Comparison of ENCODE assay signal across 12 cellular contexts in the genomic region with DNA sequence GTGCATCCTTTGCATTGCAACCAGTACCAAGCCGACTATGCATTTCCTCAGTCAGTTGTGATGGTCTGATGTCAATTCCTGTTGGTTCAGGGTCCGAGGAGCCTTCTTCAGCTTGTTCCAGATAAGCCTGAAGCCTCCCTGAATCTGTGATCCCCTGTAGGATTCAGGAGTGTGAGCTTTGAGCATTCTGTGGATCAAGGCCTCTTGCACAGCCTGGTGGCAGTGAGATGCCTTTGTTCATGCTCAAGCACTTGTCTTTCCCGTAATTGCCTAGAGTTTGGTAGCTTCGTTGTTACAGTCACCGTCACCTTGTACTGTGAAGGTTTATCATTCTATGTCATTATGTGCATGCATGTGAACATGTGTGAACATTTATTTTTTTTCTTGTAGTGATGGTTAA.
"Had no signal": no experiment of that assay in that cellular context is flagged by ENCODE, and none has a peak within 500 bp of the region (broad histone marks: within the 10 kb centered on the region; RNA-seq: fewer than 3 reads in every experiment).

No MANE protein-coding gene starts in this region.

- H3K4me3 ChIP-seq: left lung, thyroid gland had no signal

- H3K9me3 ChIP-seq: left lung, thyroid gland had no signal

- DNase-seq: activated CD4-positive, alpha-beta T cell treated with anti-CD3 and anti-CD28 coated beads for 4 hours; activated naive CD4-positive, alpha-beta T cell treated with anti-CD3 and anti-CD28 coated beads, Interleukin-2, amount 10 ng/mL, durations not matched to agents 7 days and 5 days; dermis blood vessel endothelial cell; foreskin fibroblast; left lung; small intestine; T-cell; thyroid gland; WERI-Rb-1 had no signal

- H3K36me3 Mint-ChIP-seq: activated naive CD4-positive, alpha-beta T cell treated with anti-CD3 and anti-CD28 coated beads, Interleukin-2, amount 10 ng/mL, durations not matched to agents 7 days and 5 days; T-cell had no signal

- H3K4me3 Mint-ChIP-seq: activated naive CD4-positive, alpha-beta T cell treated with anti-CD3 and anti-CD28 coated beads, Interleukin-2, amount 10 ng/mL, durations not matched to agents 7 days and 5 days; central memory CD8-positive, alpha-beta T cell; nephron; T-cell had no signal

- H3K27ac ChIP-seq: left lung, parathyroid adenoma, thyroid gland, WERI-Rb-1 had no signal

- H3K36me3 ChIP-seq: left lung, thyroid gland, WERI-Rb-1 had no signal

- ATAC-seq: left lung, T-cell had no signal

- H3K27me3 ChIP-seq: left lung, thyroid gland had no signal

- H3K27ac Mint-ChIP-seq: activated naive CD4-positive, alpha-beta T cell treated with anti-CD3 and anti-CD28 coated beads, Interleukin-2, amount 10 ng/mL, durations not matched to agents 7 days and 5 days; T-cell had no signal

- H3K9me3 Mint-ChIP-seq: nephron had no signal

- H3K27me3 Mint-ChIP-seq: activated naive CD4-positive, alpha-beta T cell treated with anti-CD3 and anti-CD28 coated beads, Interleukin-2, amount 10 ng/mL, durations not matched to agents 7 days and 5 days; central memory CD8-positive, alpha-beta T cell; T-cell had no signal
